In genomic region chr7:150420987-150421674, GRCh38 we compare ENCODE assay signal across 8 cellular contexts. TPM values are rescaled to one million over a fixed set of nuclear protein-coding genes. Genes with fewer than 3 reads are reported as not detected.
DNase-seq lines count a peak whose midpoint lies in the region; ATAC-seq, FAIRE-seq and TF ChIP-seq lines count a peak whose summit lies in the region.

No MANE protein-coding gene starts in this region.

- 10% methylated on average over 27 of the region's 27 CpGs for WGBS in suprapubic skin

- no peaks in the 10 kb centered on the region for H3K9me3 ChIP-seq in neutrophil
- no peaks in the 10 kb centered on the region for H3K9me3 ChIP-seq in suprapubic skin

- H3K27ac ChIP-seq in neutrophil (no peak overlapping the region), suprapubic skin (no peak overlapping the region)

- H3K4me1 ChIP-seq in neutrophil (ENCODE audit: control insufficient read depth in 1 of 2, insufficient read depth in 1 of 2, low read depth in 1 of 2, low read length in 1 of 2) = peaks cover 0 to 4% of the 10 kb centered on the region in 2 experiments
- peaks cover 6% of the 10 kb centered on the region for H3K4me1 ChIP-seq in suprapubic skin

- TF ChIP-seq EP300 in suprapubic skin (IDR thresholded peaks at IDR 0.05) = no peak

- peak overlapping the region; percentile 81 for H3K27ac Mint-ChIP-seq in activated T-cell treated with anti-CD3 and anti-CD28 coated beads, Interleukin-2, amount 50 U/mL, for 72 hours

- H3K36me3 Mint-ChIP-seq in activated T-cell treated with anti-CD3 and anti-CD28 coated beads, Interleukin-2, amount 50 U/mL, for 72 hours (ENCODE audit: insufficient read depth in 2 of 2) = no peaks in the 10 kb centered on the region

- FAIRE-seq in G401.6 (lab: Jason Lieb, UNC) = peak; percentile 89
- no peak for FAIRE-seq in H54 (lab: Jason Lieb, UNC)

- H3K4me3 ChIP-seq in LNCaP clone FGC (ENCODE audit: low read depth, low read length) = no peak overlapping the region
- no peak overlapping the region for H3K4me3 ChIP-seq in neutrophil (ENCODE audit: low read depth in 1 of 2, low read length in 1 of 2)
- no peak overlapping the region for H3K4me3 ChIP-seq in suprapubic skin

- H3K4me1 Mint-ChIP-seq in activated T-cell treated with anti-CD3 and anti-CD28 coated beads, Interleukin-2, amount 50 U/mL, for 72 hours (ENCODE audit: low read depth) = peaks cover 8% of the 10 kb centered on the region

- TF ChIP-seq CTCF in LNCaP clone FGC (IDR thresholded peaks at IDR 0.05; ENCODE audit: control insufficient read depth, extremely low read depth, insufficient read depth) (peak; percentile 96), neutrophil (IDR thresholded peaks at IDR 0.05) (peak; percentile 79), suprapubic skin (IDR thresholded peaks at IDR 0.05) (peak; percentile 81 to 82)

- TF ChIP-seq POLR2A in H54 (IDR thresholded peaks at IDR 0.05; ENCODE audit: low read depth, low read length) (no peak), suprapubic skin (IDR thresholded peaks at IDR 0.05) (no peak)

- peak; percentile 73 for DNase-seq in H54 (ENCODE audit: insufficient read length, low spot score)
- DNase-seq in LNCaP clone FGC (ENCODE audit: low read depth) = no peak
- DNase-seq in RPMI7951 (ENCODE audit: low read depth) = peak; percentile 77
- DNase-seq in activated T-cell treated with anti-CD3 and anti-CD28 coated beads, Interleukin-2, amount 50 U/mL, for 72 hours = peak; percentile 88 to 89
- DNase-seq in fibroblast of peridontal ligament (ENCODE audit: extremely low read depth) = peak; percentile 71
- peak; percentile 83 to 89 for DNase-seq in suprapubic skin (ENCODE audit: low spot score in 2 of 2)

- H3K27me3 ChIP-seq in neutrophil = no peaks in the 10 kb centered on the region
- no peaks in the 10 kb centered on the region for H3K27me3 ChIP-seq in suprapubic skin

- peak overlapping the region; percentile 35 to 87 for H3K4me3 Mint-ChIP-seq in activated T-cell treated with anti-CD3 and anti-CD28 coated beads, Interleukin-2, amount 50 U/mL, for 72 hours

- H3K9me3 Mint-ChIP-seq in activated T-cell treated with anti-CD3 and anti-CD28 coated beads, Interleukin-2, amount 50 U/mL, for 72 hours = peaks cover 0 to 1% of the 10 kb centered on the region in 2 donors

- H3K36me3 ChIP-seq in neutrophil (no peaks in the 10 kb centered on the region), suprapubic skin (no peaks in the 10 kb centered on the region)

- peak; percentile 100 for ATAC-seq in activated T-cell treated with anti-CD3 and anti-CD28 coated beads, Interleukin-2, amount 50 U/mL, for 72 hours (replicated peaks in 1 of 2)

- no peaks in the 10 kb centered on the region for H3K27me3 Mint-ChIP-seq in activated T-cell treated with anti-CD3 and anti-CD28 coated beads, Interleukin-2, amount 50 U/mL, for 72 hours (ENCODE audit: low read depth)

RNA-seq across cellular contexts. Expression of gene GIMAP8, which starts 29.3 kb away (rescaled TPM):
- total RNA-seq in RPMI7951 (2014; rRNA removed; shearing (Covaris generic)) = 0.12 TPM in 1 of 2 replicates, not detected in the other
- total RNA-seq in activated T-cell treated with anti-CD3 and anti-CD28 coated beads, Interleukin-2, amount 50 U/mL, for 72 hours = 10 to 100 TPM; 10.2 to 13.1 TPM
- 1 to 10 TPM; 1.5 to 5.6 (median 3.2) TPM for total RNA-seq in suprapubic skin

RNA-seq across cellular contexts. Expression of gene ZNF775, which starts 42.0 kb away (rescaled TPM):
- total RNA-seq in RPMI7951 (2014; rRNA removed; shearing (Covaris generic)) = 1.8 and 3.4 TPM in 2 replicates
- 1 to 10 TPM; 6.5 to 8.2 TPM for total RNA-seq in activated T-cell treated with anti-CD3 and anti-CD28 coated beads, Interleukin-2, amount 50 U/mL, for 72 hours
- total RNA-seq in suprapubic skin = 1 to 10 TPM; 1.6 to 3.9 (median 2.6) TPM

RNA-seq across cellular contexts. Expression of gene REPIN1, which starts 52.5 kb away (rescaled TPM):
- total RNA-seq in RPMI7951 (2014; rRNA removed; shearing (Covaris generic)) = 28.2 and 49.3 TPM in 2 replicates
- total RNA-seq in activated T-cell treated with anti-CD3 and anti-CD28 coated beads, Interleukin-2, amount 50 U/mL, for 72 hours = 10 to 100 TPM; 53.6 to 73.7 TPM
- total RNA-seq in suprapubic skin = 10 to 100 TPM; 56.1 to 75.5 (median 73.7) TPM
